In the genomic region with DNA sequence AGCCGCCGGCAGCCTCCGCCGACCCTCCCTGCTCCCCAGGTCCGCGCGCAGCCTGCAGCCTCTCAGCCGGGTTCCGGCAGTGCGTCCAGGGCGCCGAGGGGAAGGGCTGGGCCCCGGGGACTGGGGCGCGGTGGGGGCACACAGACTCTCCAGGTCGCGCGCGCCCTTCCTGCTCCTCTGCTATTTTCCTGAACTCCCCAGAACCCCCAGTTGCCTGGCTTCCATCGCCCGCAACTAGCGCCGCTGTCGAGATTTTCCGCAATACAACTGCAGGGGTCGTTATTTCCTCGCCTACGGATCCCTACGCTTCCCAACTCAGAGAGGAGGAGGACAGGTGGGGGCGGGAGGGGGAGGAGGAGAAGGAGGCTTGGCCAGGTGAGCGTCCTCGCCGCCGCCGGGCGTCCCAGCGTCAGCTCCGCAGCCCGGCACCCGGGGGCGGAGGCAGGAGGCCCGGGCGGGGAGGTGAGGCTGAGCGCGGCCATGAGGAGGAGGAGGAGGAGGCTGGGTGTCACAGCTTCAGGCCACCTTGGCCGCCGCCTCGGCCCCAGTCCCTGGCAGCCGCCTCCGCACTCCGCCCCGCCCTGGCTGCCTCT, we compare ENCODE assay signal across 11 cellular contexts. TPM values are rescaled to one million over a fixed set of nuclear protein-coding genes. Genes with fewer than 3 reads are reported as not detected.
DNase-seq lines count a peak whose midpoint lies in the region; ATAC-seq and TF ChIP-seq lines count a peak whose summit lies in the region.
"Had no signal": no experiment of that assay in that cellular context is flagged by ENCODE, and none has a peak within 500 bp of the region (broad histone marks: within the 10 kb centered on the region; RNA-seq: fewer than 3 reads in every experiment).

A gene (minus strand): TSS at position 265 of the 593 bp plus-strand sequence.

- no peak for ATAC-seq in activated naive CD8-positive, alpha-beta T cell treated with anti-CD3 and anti-CD28 coated beads, Interleukin-2, amount 50 U/mL, for 24 hours
- peak; percentile 76 for ATAC-seq in WTC11
- peak in 1 of 2 donors; percentile 23 for ATAC-seq in upper lobe of left lung (ENCODE audit: low FRiP score in 2 of 2)
- no peak for ATAC-seq in GM19463 (IDR thresholded peaks at IDR 0.05; ENCODE audit: unreplicated experiment)
- ATAC-seq in heart right ventricle: no peak
- ATAC-seq in naive thymus-derived CD4-positive, alpha-beta T cell: no peak

- H3K9me3 ChIP-seq in upper lobe of left lung: no peaks in the 10 kb centered on the region
- peaks cover 0 to 13% (median 0%) of the 10 kb centered on the region in 11 donors for H3K9me3 ChIP-seq in heart right ventricle
- no peaks in the 10 kb centered on the region for H3K9me3 ChIP-seq in naive thymus-derived CD4-positive, alpha-beta T cell (ENCODE audit: control insufficient read depth in 2 of 3, low read length in 3 of 3)
- H3K9me3 ChIP-seq: ovary had no signal

- CTCF ChIA-PET in WTC11 (lab: Charles Lee): no interaction called here
- CTCF ChIA-PET in naive thymus-derived CD4-positive, alpha-beta T cell (lab: Charles Lee): no interaction called here

- intact Hi-C loops in heart right ventricle (cut with DNase I): loop anchor here in 1 of 10 donors (5.0 kb wide), 1 partner anchor 49 kb away; no protein-coding TSS in a partner anchor
- intact Hi-C loops in naive thymus-derived CD4-positive, alpha-beta T cell (cut with micrococcal nuclease): no loop called here

- H3K4me3 ChIP-seq in upper lobe of left lung (peak within 1 kb of the TSS in 3 of 4 donors; percentile 4 to 18 (median 5)), heart right ventricle (no peak within 1 kb of the TSS)
- H3K4me3 ChIP-seq in naive thymus-derived CD4-positive, alpha-beta T cell (ENCODE audit: low read length): no peak within 1 kb of the TSS
- H3K4me3 ChIP-seq: ovary had no signal

- WGBS in upper lobe of left lung, 2 donors: 6 to 7% methylated on average over 13 to 43 of the region's 52 CpGs
- 1 to 2% methylated on average over 51 to 52 of the region's 52 CpGs for WGBS in heart right ventricle, 2 donors

- TF ChIP-seq EP300 in upper lobe of left lung (IDR thresholded peaks at IDR 0.05): no peak

- TF ChIP-seq CTCF in WTC11 (IDR thresholded peaks at IDR 0.05): no peak
- TF ChIP-seq CTCF in upper lobe of left lung (IDR thresholded peaks at IDR 0.05): no peak
- TF ChIP-seq CTCF in heart right ventricle (IDR thresholded peaks at IDR 0.05): no peak

- H3K36me3 ChIP-seq in upper lobe of left lung: no peaks in the 10 kb centered on the region
- H3K36me3 ChIP-seq in heart right ventricle: no peaks in the 10 kb centered on the region
- no peaks in the 10 kb centered on the region for H3K36me3 ChIP-seq in naive thymus-derived CD4-positive, alpha-beta T cell (ENCODE audit: control insufficient read depth in 2 of 3, insufficient read depth in 3 of 3, low read length in 3 of 3)
- H3K36me3 ChIP-seq: ovary had no signal

- H3K27ac ChIP-seq in upper lobe of left lung (no peak within 1 kb of the TSS), heart right ventricle (no peak within 1 kb of the TSS)
- H3K27ac ChIP-seq in naive thymus-derived CD4-positive, alpha-beta T cell (ENCODE audit: low read depth, low read length): no peak within 1 kb of the TSS
- H3K27ac ChIP-seq: ovary had no signal

- H3K4me1 Mint-ChIP-seq in activated naive CD8-positive, alpha-beta T cell (ENCODE audit: low read depth): peaks cover 5% of the 10 kb centered on the region
- peaks cover 2% of the 10 kb centered on the region for H3K4me1 Mint-ChIP-seq in activated naive CD8-positive, alpha-beta T cell treated with anti-CD3 and anti-CD28 coated beads, Interleukin-2, amount 50 U/mL, for 24 hours
- H3K4me1 Mint-ChIP-seq in WTC11: peaks cover 9% of the 10 kb centered on the region; the same call in 1 of the 2 replicates
- peaks cover 0 to 5% (median 4%) of the 10 kb centered on the region in 7 donors for H3K4me1 Mint-ChIP-seq in naive thymus-derived CD4-positive, alpha-beta T cell
- H3K4me1 Mint-ChIP-seq: CD14-positive monocyte had no signal

- TF ChIP-seq POLR2A in upper lobe of left lung (IDR thresholded peaks at IDR 0.05): no peak

- H3K27me3 Mint-ChIP-seq in activated naive CD8-positive, alpha-beta T cell: peaks cover 50% of the 10 kb centered on the region
- peaks cover 42% of the 10 kb centered on the region for H3K27me3 Mint-ChIP-seq in activated naive CD8-positive, alpha-beta T cell treated with anti-CD3 and anti-CD28 coated beads, Interleukin-2, amount 50 U/mL, for 24 hours
- H3K27me3 Mint-ChIP-seq in WTC11 (ENCODE audit: low read depth): peaks cover 60% of the 10 kb centered on the region
- peaks cover 57 to 71% (median 60%) of the 10 kb centered on the region in 5 donors for H3K27me3 Mint-ChIP-seq in naive thymus-derived CD4-positive, alpha-beta T cell

- no peak for DNase-seq in activated naive CD8-positive, alpha-beta T cell treated with anti-CD3 and anti-CD28 coated beads, Interleukin-2, amount 50 U/mL, for 24 hours
- DNase-seq in WTC11 (ENCODE audit: low spot score): peak; percentile 51
- DNase-seq in iPS-NIHi11 (ENCODE audit: low spot score): peak; percentile 73
- peak in 1 of 2 donors; percentile 81 for DNase-seq in upper lobe of left lung
- DNase-seq in heart right ventricle: no peak
- no peak for DNase-seq in naive thymus-derived CD4-positive, alpha-beta T cell
- DNase-seq: OCI-M1, ovary had no signal

- peaks cover 14% of the 10 kb centered on the region for H3K9me3 Mint-ChIP-seq in activated naive CD8-positive, alpha-beta T cell (ENCODE audit: low read depth)
- H3K9me3 Mint-ChIP-seq in activated naive CD8-positive, alpha-beta T cell treated with anti-CD3 and anti-CD28 coated beads, Interleukin-2, amount 50 U/mL, for 24 hours: peaks cover 5% of the 10 kb centered on the region
- H3K9me3 Mint-ChIP-seq in WTC11: peaks cover 47% of the 10 kb centered on the region
- H3K9me3 Mint-ChIP-seq in naive thymus-derived CD4-positive, alpha-beta T cell: peaks cover 0 to 16% (median 9%) of the 10 kb centered on the region in 11 donors

- H3K4me3 Mint-ChIP-seq in activated naive CD8-positive, alpha-beta T cell: peak within 1 kb of the TSS; percentile 35
- no peak within 1 kb of the TSS for H3K4me3 Mint-ChIP-seq in activated naive CD8-positive, alpha-beta T cell treated with anti-CD3 and anti-CD28 coated beads, Interleukin-2, amount 50 U/mL, for 24 hours
- peak within 1 kb of the TSS; percentile 72 for H3K4me3 Mint-ChIP-seq in WTC11
- H3K4me3 Mint-ChIP-seq in naive thymus-derived CD4-positive, alpha-beta T cell: peak within 1 kb of the TSS in 4 of 10 donors; percentile 27 to 44 (median 36)

- H3K27me3 ChIP-seq in upper lobe of left lung: peaks cover 0 to 22% (median 6%) of the 10 kb centered on the region in 4 donors
- H3K27me3 ChIP-seq in heart right ventricle: peaks cover 17 to 92% (median 65%) of the 10 kb centered on the region in 7 donors
- peaks cover 0 to 8% of the 10 kb centered on the region in 2 donors for H3K27me3 ChIP-seq in naive thymus-derived CD4-positive, alpha-beta T cell (ENCODE audit: control insufficient read depth in 2 of 2, insufficient read depth in 2 of 2, low read length in 2 of 2)
- H3K27me3 ChIP-seq: ovary had no signal

- POLR2A ChIA-PET in WTC11 (lab: Charles Lee): no interaction called here
- POLR2A ChIA-PET in naive thymus-derived CD4-positive, alpha-beta T cell (lab: Charles Lee): no interaction called here

- no peaks in the 10 kb centered on the region for H3K36me3 Mint-ChIP-seq in activated naive CD8-positive, alpha-beta T cell
- H3K36me3 Mint-ChIP-seq in activated naive CD8-positive, alpha-beta T cell treated with anti-CD3 and anti-CD28 coated beads, Interleukin-2, amount 50 U/mL, for 24 hours (ENCODE audit: low read depth): no peaks in the 10 kb centered on the region
- peaks cover 21% of the 10 kb centered on the region for H3K36me3 Mint-ChIP-seq in WTC11
- peaks cover 0 to 10% (median 0%) of the 10 kb centered on the region in 5 donors for H3K36me3 Mint-ChIP-seq in naive thymus-derived CD4-positive, alpha-beta T cell

- H3K4me1 ChIP-seq in upper lobe of left lung (peaks cover 0 to 11% (median 4%) of the 10 kb centered on the region in 4 donors), heart right ventricle (peaks cover 0 to 7% (median 0%) of the 10 kb centered on the region in 9 donors)
- H3K4me1 ChIP-seq in naive thymus-derived CD4-positive, alpha-beta T cell (ENCODE audit: control insufficient read depth in 2 of 2, insufficient read depth in 2 of 2, low read length in 2 of 2): no peaks in the 10 kb centered on the region

- H3K27ac Mint-ChIP-seq in activated naive CD8-positive, alpha-beta T cell: no peak within 1 kb of the TSS
- H3K27ac Mint-ChIP-seq in activated naive CD8-positive, alpha-beta T cell treated with anti-CD3 and anti-CD28 coated beads, Interleukin-2, amount 50 U/mL, for 24 hours: no peak within 1 kb of the TSS
- H3K27ac Mint-ChIP-seq in WTC11: no peak within 1 kb of the TSS
- no peak within 1 kb of the TSS for H3K27ac Mint-ChIP-seq in naive thymus-derived CD4-positive, alpha-beta T cell

RNA-seq across cellular contexts. Expression of the gene that starts here (rescaled TPM):
- total RNA-seq in WTC11 (2021): 0.32 to 0.90 TPM (median 0.87 TPM) in 3 replicates
- total RNA-seq in upper lobe of left lung: under 1 TPM in 1 of 6 donors, not detected in 5; 0.10 TPM
- not detected for total RNA-seq in heart right ventricle
- polyA plus RNA-seq in heart right ventricle: not detected
- total RNA-seq in naive thymus-derived CD4-positive, alpha-beta T cell: not detected
- not detected for polyA plus RNA-seq in naive thymus-derived CD4-positive, alpha-beta T cell
- polyA plus RNA-seq: CD14-positive monocyte had no signal

Comparison
In these comparisons a context has a peak if more than half of its experiments do, and no peak if none do; other contexts are left out.
1. Peak in DNase-seq and ATAC-seq in WTC11; RNA of the gene not detected or under 1 TPM.
2. H3K4me3 ChIP-seq: peak in upper lobe of left lung (3 of 4); none in heart right ventricle (0 of 10) and naive thymus-derived CD4-positive, alpha-beta T cell (single experiment).